In genomic region chr14:52473557-52473956, GRCh38 we compare ENCODE assay signal across 8 cellular contexts.
A peak's percentile ranks its signal among the peaks of the same experiment; 100 is the strongest.
DNase-seq lines count a peak whose midpoint lies in the region; ATAC-seq and TF ChIP-seq lines count a peak whose summit lies in the region.

No MANE protein-coding gene starts in this region.

- TF ChIP-seq CTCF in cardiac muscle cell (IDR thresholded peaks at IDR 0.05; ENCODE audit: low read depth, low read length) (peak; percentile 40), epithelial cell of esophagus (IDR thresholded peaks at IDR 0.05; ENCODE audit: insufficient read depth, low read depth, low read length, missing control alignments) (peak; percentile 23), retinal pigment epithelial cell (conservative IDR thresholded peaks at IDR 0.05; ENCODE audit: low read depth, low read length) (peak; percentile 37)

- ATAC-seq in Right ventricle myocardium inferior (no peak), GM19328 (IDR thresholded peaks at IDR 0.05; ENCODE audit: unreplicated experiment) (no peak)
- no peak for ATAC-seq in stimulated activated naive CD8-positive, alpha-beta T cell treated with anti-CD3 and anti-CD28 coated beads, Interleukin-15, Interleukin-2, amounts not matched to agents 100 U/mL and 50 U/mL, for 24 hours

- peak in 1 of 2 donors; percentile 63 for DNase-seq in cardiac muscle cell (ENCODE audit: low read depth in 1 of 2, low spot score in 1 of 2)
- no peak for DNase-seq in Right ventricle myocardium inferior (ENCODE audit: missing footprints)
- peak; percentile 2 for DNase-seq in NCI-H345 treated with DMSO at 0.1 percent for 48 hours (lab: John Stamatoyannopoulos, UW; ENCODE audit: unreplicated experiment)
- peak; percentile 62 for DNase-seq in epithelial cell of esophagus (ENCODE audit: low read depth)
- DNase-seq in retinal pigment epithelial cell (ENCODE audit: low read depth), result peak; percentile 12
- DNase-seq in stimulated activated CD8-positive, alpha-beta memory T cell treated with anti-CD3 and anti-CD28 coated beads, Interleukin-4, amount 100 ng/mL, for 48 hours, result no peak
- no peak for DNase-seq in stimulated activated naive CD8-positive, alpha-beta T cell treated with anti-CD3 and anti-CD28 coated beads, Interleukin-15, Interleukin-2, amounts not matched to agents 100 U/mL and 50 U/mL, for 24 hours

- H3K4me3 ChIP-seq in cardiac muscle cell (no peak overlapping the region), epithelial cell of esophagus (ENCODE audit: low read length) (no peak overlapping the region), retinal pigment epithelial cell (ENCODE audit: low read length) (no peak overlapping the region)

- H3K27ac ChIP-seq in cardiac muscle cell, result no peak overlapping the region

- H3K27me3 ChIP-seq in cardiac muscle cell, result no peaks in the 10 kb centered on the region

- intact Hi-C loops in Right ventricle myocardium inferior (cut with DNase I), result loop anchor here (5.0 kb wide), 1 partner anchor 171 kb away; no protein-coding TSS in a partner anchor

- no peaks in the 10 kb centered on the region for H3K4me1 ChIP-seq in cardiac muscle cell (ENCODE audit: low read depth)

- H3K36me3 ChIP-seq in cardiac muscle cell, result no peaks in the 10 kb centered on the region

- H3K9me3 ChIP-seq in cardiac muscle cell (ENCODE audit: low read depth), result no peaks in the 10 kb centered on the region

Comparison
In these comparisons a context has a peak if more than half of its experiments do, and no peak if none do; other contexts are left out.
1. DNase-seq: peak in NCI-H345 treated with DMSO at 0.1 percent for 48 hours (single experiment), epithelial cell of esophagus (single experiment) and retinal pigment epithelial cell (single experiment); none in Right ventricle myocardium inferior (single experiment), stimulated activated CD8-positive, alpha-beta memory T cell treated with anti-CD3 and anti-CD28 coated beads, Interleukin-4, amount 100 ng/mL, for 48 hours (single experiment) and stimulated activated naive CD8-positive, alpha-beta T cell treated with anti-CD3 and anti-CD28 coated beads, Interleukin-15, Interleukin-2, amounts not matched to agents 100 U/mL and 50 U/mL, for 24 hours (single experiment).
2. Peak in every context shown above with its lines, with median percentiles within 50 percentile points of each other: CTCF ChIP-seq.